Comparison of ENCODE assay signal across 14 cellular contexts in genomic region chr3:8492744-8493511, GRCh38. TPM values are rescaled to one million over a fixed set of nuclear protein-coding genes. Genes with fewer than 3 reads are reported as not detected.
DNase-seq lines count a peak whose midpoint lies in the region; ATAC-seq and TF ChIP-seq lines count a peak whose summit lies in the region.
"Had no signal": no experiment of that assay in that cellular context is flagged by ENCODE, and none has a peak within 500 bp of the region (broad histone marks: within the 10 kb centered on the region; RNA-seq: fewer than 3 reads in every experiment).

No MANE protein-coding gene starts in this region.

- no peaks in the 10 kb centered on the region for H3K27me3 ChIP-seq in foreskin keratinocyte
- no peaks in the 10 kb centered on the region for H3K27me3 ChIP-seq in stomach
- H3K27me3 ChIP-seq in suprapubic skin: no peaks in the 10 kb centered on the region
- H3K27me3 ChIP-seq: upper lobe of right lung had no signal

- ATAC-seq in foreskin keratinocyte: peak; percentile 13

- no peaks in the 10 kb centered on the region for H3K9me3 ChIP-seq in stomach
- no peaks in the 10 kb centered on the region for H3K9me3 ChIP-seq in suprapubic skin
- H3K9me3 ChIP-seq: upper lobe of right lung had no signal

- H3K4me3 ChIP-seq in stomach: no peak overlapping the region
- no peak overlapping the region for H3K4me3 ChIP-seq in suprapubic skin
- H3K4me3 ChIP-seq: upper lobe of right lung had no signal

- TF ChIP-seq POLR2A in stomach (IDR thresholded peaks at IDR 0.05): no peak
- no peak for TF ChIP-seq POLR2A in suprapubic skin (IDR thresholded peaks at IDR 0.05)

- intact Hi-C loops in stomach (cut with DNase I; ENCODE audit: low total_unique reads): no loop called here

- WGBS in stomach, 5 donors: 83 to 92% (median 91%) methylated on average over 7 of the region's 7 CpGs
- 87% methylated on average over 7 of the region's 7 CpGs for WGBS in suprapubic skin

- H3K27ac ChIP-seq in foreskin keratinocyte (no peak overlapping the region), stomach (no peak overlapping the region), suprapubic skin (no peak overlapping the region)
- H3K27ac ChIP-seq: upper lobe of right lung had no signal

- H3K36me3 ChIP-seq in stomach: no peaks in the 10 kb centered on the region
- no peaks in the 10 kb centered on the region for H3K36me3 ChIP-seq in suprapubic skin
- H3K36me3 ChIP-seq: upper lobe of right lung had no signal

- TF ChIP-seq CTCF in foreskin keratinocyte (conservative IDR thresholded peaks at IDR 0.05): no peak
- TF ChIP-seq CTCF in stomach (IDR thresholded peaks at IDR 0.05): no peak
- TF ChIP-seq CTCF in suprapubic skin (IDR thresholded peaks at IDR 0.05): no peak

- TF ChIP-seq EP300 in stomach (IDR thresholded peaks at IDR 0.05) (no peak), suprapubic skin (IDR thresholded peaks at IDR 0.05) (no peak)

- no peaks in the 10 kb centered on the region for H3K4me1 ChIP-seq in foreskin keratinocyte
- H3K4me1 ChIP-seq in stomach: peaks cover 0 to 20% (median 7%) of the 10 kb centered on the region in 4 donors
- peaks cover 18% of the 10 kb centered on the region for H3K4me1 ChIP-seq in suprapubic skin

- DNase-seq in A172 (ENCODE audit: low spot score) (peak; percentile 75), HT1080 (ENCODE audit: low read depth) (peak; percentile 70), SK-N-DZ (ENCODE audit: low spot score) (peak; percentile 64), foreskin keratinocyte (no peak), stomach (no peak), NCI-H69 (lab: John Stamatoyannopoulos, UW) (no peak), suprapubic skin (ENCODE audit: low spot score in 2 of 2) (no peak)
- no peak for DNase-seq in activated naive CD4-positive, alpha-beta T cell treated with Interleukin-2 at 50 U/mL for 16 hours
- DNase-seq: activated gamma-delta T cell, DND-41, NCI-H1436, occipital lobe, T-helper 9 cell, upper lobe of right lung had no signal

RNA-seq across cellular contexts. Expression of gene LMCD1, which starts 8.7 kb away (rescaled TPM):
- 3.9 and 8.4 TPM in 2 replicates for total RNA-seq in A172 (2014; rRNA removed; shearing (Covaris generic))
- total RNA-seq in HT1080 (2014; rRNA removed; shearing (Covaris generic)): 1.3 and 6.8 TPM in 2 replicates
- polyA plus RNA-seq in HT1080 (2015; cell fraction: cytosol; rRNA removed): 8.8 and 11.1 TPM in 2 replicates
- 8.6 and 9.6 TPM in 2 replicates for polyA plus RNA-seq in HT1080 (2015; cell fraction: nucleus; rRNA removed)
- polyA plus RNA-seq in SK-N-DZ (2014; cell fraction: cytosol; rRNA removed): 5.5 and 9.0 TPM in 2 replicates
- polyA plus RNA-seq in SK-N-DZ (2014; cell fraction: nucleus; rRNA removed): 2.7 and 5.4 TPM in 2 replicates
- 2.3 and 2.8 TPM in 2 replicates for total RNA-seq in foreskin keratinocyte
- polyA plus RNA-seq in foreskin keratinocyte: 2.0 and 2.5 TPM in 2 replicates
- total RNA-seq in stomach: 10 to 100 TPM in 3 of 5 donors, under 1 TPM in 2; 0.58 to 42.3 (median 17.4) TPM
- polyA plus RNA-seq in stomach: 10 to 100 TPM; 21.0 to 60.2 (median 45.5) TPM
- 10 to 100 TPM; 33.4 to 49.3 (median 36.8) TPM for total RNA-seq in suprapubic skin

Comparison
In these comparisons a context has a peak if more than half of its experiments do, and no peak if none do; other contexts are left out.
1. DNase-seq: peak in A172 (single experiment), HT1080 (single experiment) and SK-N-DZ (single experiment); none in foreskin keratinocyte (0 of 2), stomach (single experiment), NCI-H69 (single experiment), activated naive CD4-positive, alpha-beta T cell treated with Interleukin-2 at 50 U/mL for 16 hours (single experiment) and suprapubic skin (0 of 2).